ENCODE assay signal across 11 cellular contexts in the genomic region with DNA sequence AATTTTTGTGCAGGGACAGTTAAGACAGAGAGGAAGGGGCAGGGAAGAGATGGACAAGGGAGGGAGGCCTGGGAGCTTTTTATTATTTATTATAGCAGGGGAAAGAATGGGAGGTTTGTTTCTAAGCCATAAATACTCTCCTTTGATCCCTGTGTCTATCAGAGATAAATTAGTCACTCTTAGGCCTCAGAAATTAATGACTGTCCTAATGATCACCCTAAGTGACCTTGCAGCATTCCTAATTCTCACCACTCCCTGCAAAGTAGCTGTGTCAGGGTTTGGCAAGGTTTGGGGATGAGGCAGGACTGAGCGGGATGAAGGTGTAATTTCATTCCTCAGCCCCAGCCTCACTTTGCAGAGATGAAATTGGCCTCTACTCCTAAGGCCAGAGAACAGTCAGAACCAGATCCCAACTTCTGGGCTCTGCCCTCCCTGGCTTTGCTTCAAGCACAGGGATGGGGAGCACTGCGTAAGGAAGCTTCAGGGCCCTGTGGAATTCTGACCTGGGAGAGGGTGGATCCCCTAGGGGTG.
A peak's percentile ranks its signal among the peaks of the same experiment; 100 is the strongest.
DNase-seq lines count a peak whose midpoint lies in the region; ATAC-seq, FAIRE-seq and TF ChIP-seq lines count a peak whose summit lies in the region.
"Had no signal": no experiment of that assay in that cellular context is flagged by ENCODE, and none has a peak within 500 bp of the region (broad histone marks: within the 10 kb centered on the region; RNA-seq: fewer than 3 reads in every experiment).

No MANE protein-coding gene starts in this region.

- no peak for TF ChIP-seq RAD21 in HepG2 (CRISPR knock-in tag; IDR thresholded peaks at IDR 0.05)

- no peak overlapping the region for H3K27ac ChIP-seq in HepG2 (ENCODE audit: extremely low read length, insufficient read depth, low read length)
- H3K27ac ChIP-seq in right lobe of liver = peak overlapping the region in 1 of 3 donors; percentile 39
- peak overlapping the region; percentile 90 to 94 for H3K27ac ChIP-seq in aorta (ENCODE audit: low read depth in 1 of 2, low read length in 2 of 2)

- CTCF ChIA-PET in HepG2 (lab: Yijun Ruan, JAX; ENCODE audit: low intra/inter-chr PET ratio, low total read pairs) = interaction anchor here (2.7 to 2.9 kb wide), 2 partner anchors 417 to 493 kb away, joined by 11 to 30 read pairs; no protein-coding TSS in a partner anchor

- H3K4me3 ChIP-seq in HepG2 (replicated peaks in 1 of 3; ENCODE audit: insufficient read depth in 1 of 3, low read depth in 2 of 3, low read length in 3 of 3) (peak overlapping the region; percentile 56 to 73 (median 64)), right lobe of liver (no peak overlapping the region), epithelial cell of esophagus (ENCODE audit: low read length) (no peak overlapping the region), aorta (ENCODE audit: low read length in 2 of 2) (no peak overlapping the region)
- H3K4me3 ChIP-seq: A549 had no signal

- in situ Hi-C loops in HepG2 (cut with HindIII; ENCODE audit: extremely low pct_ligation_motif_present, low pct_unique_long_range_greater_than_20kb) = loop anchor here (5.0 to 25.0 kb wide), 3 partner anchors 419 to 651 kb away; partner anchors contain the start of gene OTX1

- H3K27me3 ChIP-seq in HepG2 (ENCODE audit: control insufficient read depth in 1 of 2, insufficient read depth in 2 of 2, low read length in 2 of 2) (no peaks in the 10 kb centered on the region; a peak in 1 of 5 replicates), right lobe of liver (no peaks in the 10 kb centered on the region), aorta (ENCODE audit: control insufficient read depth in 1 of 2, insufficient read depth in 2 of 2, low read length in 1 of 2) (no peaks in the 10 kb centered on the region)

- H4K20me1 ChIP-seq in HepG2 (ENCODE audit: insufficient read depth, low read length) = no peaks in the 10 kb centered on the region

- no peaks in the 10 kb centered on the region for H3K79me2 ChIP-seq in HepG2 (ENCODE audit: insufficient read depth, low read length)

- no peak for TF ChIP-seq EP300 in HepG2 (IDR thresholded peaks at IDR 0.05; ENCODE audit: low read depth in 2 of 2, low read length in 2 of 2)
- no peak for TF ChIP-seq EP300 in HepG2 (CRISPR knock-in tag; IDR thresholded peaks at IDR 0.05; ENCODE audit: borderline replicate concordance)

- peak overlapping the region; percentile 99 for H3K4me2 ChIP-seq in HepG2 (ENCODE audit: low read depth, low read length)

- ATAC-seq in HepG2 (peak; percentile 44; the same call in 2 of the 3 replicates), right lobe of liver (no peak), omental fat pad (ENCODE audit: low FRiP score) (peak; percentile 33), aorta (ENCODE audit: low FRiP score) (peak; percentile 13), HG02840 (IDR thresholded peaks at IDR 0.05; ENCODE audit: low FRiP score, unreplicated experiment) (no peak)

- DNase-seq in HepG2 (ENCODE audit: low spot score) = no peak
- DNase-seq in right lobe of liver = no peak
- DNase-seq in epithelial cell of esophagus (ENCODE audit: low read depth) = peak; percentile 54
- no peak for DNase-seq in omental fat pad (ENCODE audit: low spot score)
- DNase-seq in aorta = no peak
- DNase-seq in amniotic stem cell (lab: John Stamatoyannopoulos, UW) = no peak
- DNase-seq in NCI-H2029 treated with DMSO at 0.1 percent for 48 hours (lab: John Stamatoyannopoulos, UW) = no peak
- DNase-seq: activated CD4-positive, alpha-beta T cell treated with anti-CD3 and anti-CD28 coated beads, Interleukin-2, amount 50 U/mL, for 4 hours; NCI-H1105 treated with DMSO at 0.1 percent for 48 hours had no signal

- H3K9me3 ChIP-seq in HepG2 (ENCODE audit: low read length) (no peaks in the 10 kb centered on the region), right lobe of liver (no peaks in the 10 kb centered on the region), aorta (ENCODE audit: control insufficient read depth, low read length) (no peaks in the 10 kb centered on the region)
- H3K9me3 ChIP-seq: A549 had no signal

- H3K9ac ChIP-seq in HepG2 (ENCODE audit: insufficient read depth, low read depth, low read length) = peak overlapping the region; percentile 73

- FAIRE-seq in HepG2 (lab: Jason Lieb, UNC) = no peak
- FAIRE-seq: A549 had no signal

- TF ChIP-seq CTCF in HepG2 (CRISPR knock-in tag; IDR thresholded peaks at IDR 0.05) (no peak), right lobe of liver (IDR thresholded peaks at IDR 0.05) (no peak), epithelial cell of esophagus (IDR thresholded peaks at IDR 0.05; ENCODE audit: insufficient read depth, low read depth, low read length, missing control alignments) (no peak), omental fat pad (IDR thresholded peaks at IDR 0.05) (no peak)

- intact Hi-C loops in HepG2 (cut with micrococcal nuclease; ENCODE audit: unreplicated experiment) = loop anchor here (5.0 kb wide), 2 partner anchors 119 to 214 kb away; partner anchors contain the start of gene B3GNT2
- intact Hi-C loops in right lobe of liver (cut with DNase I) = loop anchor here (5.0 to 10.0 kb wide), 2 partner anchors 414 to 496 kb away; no protein-coding TSS in a partner anchor
- intact Hi-C loops in aorta (cut with DNase I) = loop anchor here (2.0 to 10.0 kb wide), 3 partner anchors 216 to 490 kb away; partner anchors contain the start of gene B3GNT2 (in 1 of the 2)

- peaks cover 83% of the 10 kb centered on the region for H3K4me1 ChIP-seq in HepG2 (ENCODE audit: insufficient read depth, low read length)
- peaks cover 0 to 25% (median 8%) of the 10 kb centered on the region in 4 donors for H3K4me1 ChIP-seq in right lobe of liver
- no peaks in the 10 kb centered on the region for H3K4me1 ChIP-seq in aorta (ENCODE audit: control insufficient read depth in 1 of 2, insufficient read depth in 2 of 2, low read length in 2 of 2)

- H2AFZ ChIP-seq in HepG2 (ENCODE audit: low read length) = peak overlapping the region; percentile 99

- no TSS peak for BruUV-seq in HepG2 (replicated peaks; lab: Mats Ljungman, UMichigan)

- H3K36me3 ChIP-seq in HepG2 (replicated peaks in 1 of 2; ENCODE audit: control insufficient read depth in 1 of 2, insufficient read depth in 2 of 2, low read length in 2 of 2) (no peaks in the 10 kb centered on the region), right lobe of liver (no peaks in the 10 kb centered on the region), aorta (ENCODE audit: control insufficient read depth in 1 of 2, insufficient read depth in 2 of 2, low read length in 1 of 2) (no peaks in the 10 kb centered on the region)

- no peak for TF ChIP-seq POLR2A in HepG2 (IDR thresholded peaks at IDR 0.05; ENCODE audit: insufficient read depth in 1 of 2, low read depth in 2 of 2, low read length in 2 of 2)
- no peak for TF ChIP-seq POLR2A in right lobe of liver (IDR thresholded peaks at IDR 0.05)

- WGBS in HepG2 (ENCODE audit: low lambda C conversion rate) = 10% methylated on average over 2 of the region's 2 CpGs
- 29% methylated on average over 2 of the region's 2 CpGs for WGBS in right lobe of liver (ENCODE audit: insufficient coverage, low coverage, low lambda C conversion rate, missing lambda C conversion rate)
- WGBS in aorta, 2 donors = 37 to 49% methylated on average over 2 of the region's 2 CpGs

- POLR2A ChIA-PET in HepG2 (lab: Yijun Ruan, JAX) = interaction anchor here (0.6 to 1.6 kb wide), 2 partner anchors 117 to 337 kb away, joined by 3 to 6 read pairs; no protein-coding TSS in a partner anchor

TF ChIP-seq in HepG2, 621 proteins besides CTCF, POLR2A, EP300 and RAD21 (continues in another document):
- TF ChIP-seq WIZ (CRISPR knock-in tag; IDR thresholded peaks at IDR 0.05) (0 out of 2 replicates have a peak, but pooled peaks have one; percentile 14), MTF2 (CRISPR knock-in tag; IDR thresholded peaks at IDR 0.05; ENCODE audit: borderline replicate concordance) (no peak), PHF8 (CRISPR knock-in tag; IDR thresholded peaks at IDR 0.05) (no peak), ZNF354B (CRISPR knock-in tag; IDR thresholded peaks at IDR 0.05) (0 out of 2 replicates have a peak, but pooled peaks have one; percentile 15), MTA3 (CRISPR knock-in tag; IDR thresholded peaks at IDR 0.05) (no peak), TRAFD1 (CRISPR knock-in tag; IDR thresholded peaks at IDR 0.05; ENCODE audit: borderline replicate concordance) (0 out of 2 replicates have a peak, but pooled peaks have one; percentile 22), ZNF691 (CRISPR knock-in tag; IDR thresholded peaks at IDR 0.05; ENCODE audit: borderline replicate concordance, low read depth) (0 out of 2 replicates have a peak, but pooled peaks have one; percentile 55), ZNF598 (CRISPR knock-in tag; IDR thresholded peaks at IDR 0.05; ENCODE audit: borderline replicate concordance) (0 out of 2 replicates have a peak, but pooled peaks have one; percentile 39), ZNF891 (CRISPR knock-in tag; IDR thresholded peaks at IDR 0.05) (0 out of 2 replicates have a peak, but pooled peaks have one; percentile 36), GLI4 (CRISPR knock-in tag; IDR thresholded peaks at IDR 0.05; ENCODE audit: borderline replicate concordance) (0 out of 2 replicates have a peak, but pooled peaks have one; percentile 12), SALL1 (CRISPR knock-in tag; IDR thresholded peaks at IDR 0.05) (peak; percentile 10; the same call in 1 of the 2 replicates), SATB2 (CRISPR knock-in tag; IDR thresholded peaks at IDR 0.05) (no peak), ZNF224 (CRISPR knock-in tag; IDR thresholded peaks at IDR 0.05) (peak; percentile 47; the same call in 1 of the 2 replicates), ZNF292 (CRISPR knock-in tag; IDR thresholded peaks at IDR 0.05; ENCODE audit: borderline replicate concordance, low read depth) (peak; percentile 28; the same call in 1 of the 2 replicates)

Comparison
In these comparisons a context has a peak if more than half of its experiments do, and no peak if none do; other contexts are left out.
1. ATAC-seq: peak in HepG2 (single experiment), omental fat pad (single experiment) and aorta (single experiment); none in right lobe of liver (0 of 4) and HG02840 (single experiment).
2. H3K4me3 ChIP-seq: peak in HepG2 (3 of 3); none in right lobe of liver (0 of 3), epithelial cell of esophagus (single experiment) and aorta (0 of 2).